In the genomic region with DNA sequence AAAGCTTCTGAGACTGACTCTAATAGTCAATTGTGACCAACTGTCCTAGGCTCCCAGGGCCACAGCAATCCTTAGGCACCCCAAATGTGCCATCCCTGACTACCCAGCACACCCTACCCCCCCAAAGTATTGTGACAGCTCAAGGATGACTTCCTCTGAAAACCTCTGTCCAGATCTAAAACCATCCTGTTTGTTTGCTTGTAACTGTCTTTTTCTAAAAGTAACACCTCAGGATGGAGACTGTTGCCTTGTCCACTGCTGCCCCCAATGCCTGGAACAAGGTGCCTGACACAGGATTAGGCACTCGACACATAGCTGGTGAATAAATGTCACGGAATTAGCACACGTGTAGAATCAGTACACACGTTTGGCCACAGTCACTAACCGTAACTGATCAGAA, we compare ENCODE assay signal across 8 cellular contexts. TPM values are rescaled to one million over a fixed set of nuclear protein-coding genes. Genes with fewer than 3 reads are reported as not detected.
A peak's percentile ranks its signal among the peaks of the same experiment; 100 is the strongest.
DNase-seq lines count a peak whose midpoint lies in the region; ATAC-seq, FAIRE-seq and TF ChIP-seq lines count a peak whose summit lies in the region.
"Not testable (repeated sequence)": the region's sequence is repeated elsewhere in the genome, so short reads cannot be mapped to it uniquely, and the experiment has no call there.

No MANE protein-coding gene starts in this region.

- not testable (repeated sequence) for TF ChIP-seq POLR2A in GM12878 (IDR thresholded peaks at IDR 0.05; ENCODE audit: low read depth, low read length); spleen (IDR thresholded peaks at IDR 0.05); vagina (IDR thresholded peaks at IDR 0.05)

- BruUV-seq in PC-9 (replicated peaks; lab: Mats Ljungman, UMichigan); GM12878 (replicated peaks; lab: Mats Ljungman, UMichigan): not testable (repeated sequence)

- intact Hi-C loops in PC-9 (cut with micrococcal nuclease; ENCODE audit: unreplicated experiment); activated CD8-positive, alpha-beta T cell treated with anti-CD3 and anti-CD28 coated beads for 36 hours (cut with micrococcal nuclease); spleen (cut with DNase I; ENCODE audit: low total_unique reads): not testable (repeated sequence)
- intact Hi-C loops in GM12878 (cut with micrococcal nuclease; ENCODE audit: unreplicated experiment), result loop anchor here (5.0 kb wide), 1 partner anchor 36 kb away; no protein-coding TSS in a partner anchor
- intact Hi-C loops in naive thymus-derived CD4-positive, alpha-beta T cell (cut with micrococcal nuclease), result loop anchor here in 1 of 2 donors (10.0 kb wide), 1 partner anchor 619 kb away; a partner anchor contains a TSS
- intact Hi-C loops in vagina (cut with DNase I), result loop anchor here (5.0 kb wide), 1 partner anchor 36 kb away; no protein-coding TSS in a partner anchor

- H3K4me1 ChIP-seq in PC-9 (replicated peaks; ENCODE audit: insufficient read depth) (peaks cover 98% of the 10 kb centered on the region), fibroblast of lung (ENCODE audit: control insufficient read depth, extremely low read depth, insufficient read depth, low read length) (peaks cover 12% of the 10 kb centered on the region), spleen (peaks cover 53 to 98% (median 86%) of the 10 kb centered on the region in 6 donors), vagina (peaks cover 72% of the 10 kb centered on the region)
- not testable (repeated sequence) for H3K4me1 ChIP-seq in GM12878 (ENCODE audit: control insufficient read depth, insufficient read depth, low read length)
- H3K4me1 ChIP-seq in naive thymus-derived CD4-positive, alpha-beta T cell (ENCODE audit: control insufficient read depth in 2 of 2, insufficient read depth in 2 of 2, low read length in 2 of 2), result peaks cover 30 to 32% of the 10 kb centered on the region in 2 donors

- not testable (repeated sequence) for FAIRE-seq in GM12878 (lab: Jason Lieb, UNC)

- H3F3A ChIP-seq in PC-9 (ENCODE audit: insufficient read depth, low read depth), result peaks cover 49% of the 10 kb centered on the region

- not testable (repeated sequence) for H4K20me1 ChIP-seq in PC-9 (ENCODE audit: insufficient read depth); GM12878 (ENCODE audit: control insufficient read depth, insufficient read depth); fibroblast of lung (ENCODE audit: control insufficient read depth, extremely low read depth, insufficient read depth, low read length)

- CTCF ChIA-PET in PC-9 (lab: Charles Lee); naive thymus-derived CD4-positive, alpha-beta T cell (lab: Charles Lee): not testable (repeated sequence)
- CTCF ChIA-PET in activated CD8-positive, alpha-beta T cell treated with anti-CD3 and anti-CD28 coated beads for 36 hours (lab: Charles Lee), result interaction anchor here (1.2 kb wide), 1 partner anchor 306 kb away, joined by 3 read pairs; no protein-coding TSS in a partner anchor
- CTCF ChIA-PET in GM12878 (lab: Yijun Ruan, JAX), result interaction anchor here (0.6 to 0.7 kb wide), 2 partner anchors 73 to 351 kb away, joined by 3 read pairs; no protein-coding TSS in a partner anchor

- POLR2A ChIA-PET in PC-9 (lab: Charles Lee; ENCODE audit: unreplicated experiment), result not testable (repeated sequence)
- POLR2A ChIA-PET in activated CD8-positive, alpha-beta T cell treated with anti-CD3 and anti-CD28 coated beads for 36 hours (lab: Charles Lee), result interaction anchor here (0.8 to 2.0 kb wide), 2 partner anchors 37 to 67 kb away, joined by 3 to 7 read pairs; no protein-coding TSS in a partner anchor
- POLR2A ChIA-PET in GM12878 (lab: Charles Lee), result interaction anchor here (1.1 to 1.2 kb wide), 3 partner anchors 8 to 284 kb away, joined by 3 read pairs; a partner anchor contains a TSS
- POLR2A ChIA-PET in naive thymus-derived CD4-positive, alpha-beta T cell (lab: Charles Lee), result interaction anchor here (2.6 kb wide), 1 partner anchor 24 kb away, joined by 9 read pairs; no protein-coding TSS in a partner anchor

- RAD21 ChIA-PET in GM12878 (lab: Charles Lee; ENCODE audit: unreplicated experiment), result interaction anchor here (0.7 to 2.1 kb wide), 9 partner anchors 37 to 355 kb away, joined by 3 to 12 read pairs (median 3); no protein-coding TSS in a partner anchor

- peaks cover 99% of the 10 kb centered on the region for H3K79me2 ChIP-seq in PC-9 (ENCODE audit: low read depth)
- peaks cover 94% of the 10 kb centered on the region for H3K79me2 ChIP-seq in GM12878 (ENCODE audit: control insufficient read depth, insufficient read depth, low read length)
- H3K79me2 ChIP-seq in fibroblast of lung (ENCODE audit: control insufficient read depth, insufficient read depth, low read length), result peaks cover 83% of the 10 kb centered on the region

- H3K27ac ChIP-seq in PC-9, result peak overlapping the region; percentile 91
- peak overlapping the region; percentile 65 for H3K27ac ChIP-seq in GM12878 (ENCODE audit: control insufficient read depth, insufficient read depth)
- peak overlapping the region; percentile 20 for H3K27ac ChIP-seq in fibroblast of lung (ENCODE audit: insufficient read depth, low read length)
- peak overlapping the region; percentile 70 for H3K27ac ChIP-seq in naive thymus-derived CD4-positive, alpha-beta T cell (ENCODE audit: low read depth, low read length)
- H3K27ac ChIP-seq in spleen, result peak overlapping the region; percentile 51 to 100 (median 100)
- peak overlapping the region; percentile 68 for H3K27ac ChIP-seq in vagina

- peaks cover 37% of the 10 kb centered on the region for H3K36me3 Mint-ChIP-seq in activated CD8-positive, alpha-beta T cell treated with anti-CD3 and anti-CD28 coated beads for 36 hours (ENCODE audit: low read depth)
- peaks cover 0 to 33% (median 10%) of the 10 kb centered on the region in 5 donors for H3K36me3 Mint-ChIP-seq in naive thymus-derived CD4-positive, alpha-beta T cell

- not testable (repeated sequence) for ATAC-seq in activated CD8-positive, alpha-beta T cell treated with anti-CD3 and anti-CD28 coated beads for 36 hours; naive thymus-derived CD4-positive, alpha-beta T cell
- peak; percentile 16 for ATAC-seq in GM12878

- WGBS in GM12878 (ENCODE audit: insufficient coverage, insufficient replicate concordance, low lambda C conversion rate, missing lambda C conversion rate), result 2% methylated on average over 5 of the region's 5 CpGs
- 48 to 69% (median 51%) methylated on average over 5 of the region's 5 CpGs for WGBS in spleen, 5 donors

- H3K27me3 ChIP-seq in PC-9 (ENCODE audit: insufficient read depth, low read depth); GM12878 (replicated peaks in 1 of 2; ENCODE audit: control insufficient read depth in 2 of 2, insufficient read depth in 2 of 2, low read length in 1 of 2); fibroblast of lung (ENCODE audit: control insufficient read depth, insufficient read depth, low read length); naive thymus-derived CD4-positive, alpha-beta T cell (ENCODE audit: control insufficient read depth in 2 of 2, insufficient read depth in 2 of 2, low read length in 2 of 2); spleen (replicated peaks in 1 of 7); vagina: not testable (repeated sequence)

- peak overlapping the region; percentile 38 for H3K4me3 ChIP-seq in GM12864 (ENCODE audit: low read depth, low read length)
- not testable (repeated sequence) for H3K4me3 ChIP-seq in PC-9; fibroblast of lung (replicated peaks in 1 of 4; ENCODE audit: control extremely low read depth in 1 of 4, insufficient read depth in 1 of 4, low read depth in 3 of 4, low read length in 4 of 4); vagina
- peak overlapping the region; percentile 83 for H3K4me3 ChIP-seq in GM12878
- peak overlapping the region; percentile 33 for H3K4me3 ChIP-seq in naive thymus-derived CD4-positive, alpha-beta T cell (ENCODE audit: low read length)
- peak overlapping the region in 1 of 8 donors; percentile 45 for H3K4me3 ChIP-seq in spleen

- not testable (repeated sequence) for TF ChIP-seq CTCF in GM12864 (IDR thresholded peaks at IDR 0.05; ENCODE audit: low read depth, low read length, missing control alignments); PC-9 (conservative IDR thresholded peaks at IDR 0.05); activated CD8-positive, alpha-beta T cell treated with anti-CD3 and anti-CD28 coated beads for 36 hours (IDR thresholded peaks at IDR 0.05); GM12878 (IDR thresholded peaks at IDR 0.05 in 2 of 3, conservative IDR thresholded peaks at IDR 0.05 in 1 of 3; ENCODE audit: control insufficient read depth in 2 of 3, extremely low read depth in 1 of 3, insufficient read depth in 1 of 3, low read depth in 3 of 3, low read length in 3 of 3); fibroblast of lung (conservative IDR thresholded peaks at IDR 0.05 in 1 of 2, IDR thresholded peaks at IDR 0.05 in 1 of 2; ENCODE audit: low read depth in 1 of 2, low read length in 2 of 2); spleen (IDR thresholded peaks at IDR 0.05 in 8 of 11, conservative IDR thresholded peaks at IDR 0.05 in 3 of 11); vagina (IDR thresholded peaks at IDR 0.05)

- H3K9me2 ChIP-seq in PC-9 (ENCODE audit: insufficient read depth), result not testable (repeated sequence)

- peak overlapping the region; percentile 90 for H3K4me3 Mint-ChIP-seq in activated CD8-positive, alpha-beta T cell treated with anti-CD3 and anti-CD28 coated beads for 36 hours
- peak overlapping the region; percentile 63 to 98 (median 84) for H3K4me3 Mint-ChIP-seq in naive thymus-derived CD4-positive, alpha-beta T cell

- DNase-seq in GM12864 (ENCODE audit: low read depth); PC-9; activated CD8-positive, alpha-beta T cell treated with anti-CD3 and anti-CD28 coated beads for 36 hours; GM12878 (ENCODE audit: low read depth, low spot score); fibroblast of lung (ENCODE audit: low read depth in 2 of 2); spleen; vagina (ENCODE audit: extremely low spot score in 2 of 2): not testable (repeated sequence)
- peak in 1 of 9 donors; percentile 15 for DNase-seq in naive thymus-derived CD4-positive, alpha-beta T cell

- peaks cover 41% of the 10 kb centered on the region for H3K36me3 ChIP-seq in PC-9 (ENCODE audit: low read depth)
- H3K36me3 ChIP-seq in GM12878 (ENCODE audit: control insufficient read depth in 2 of 2, insufficient read depth in 2 of 2, low read length in 1 of 2), result peaks cover 10 to 14% of the 10 kb centered on the region in 2 experiments
- peaks cover 11% of the 10 kb centered on the region for H3K36me3 ChIP-seq in fibroblast of lung (ENCODE audit: control insufficient read depth, insufficient read depth, low read length)
- H3K36me3 ChIP-seq in naive thymus-derived CD4-positive, alpha-beta T cell (ENCODE audit: control insufficient read depth in 2 of 3, insufficient read depth in 3 of 3, low read length in 3 of 3), result peaks cover 0 to 16% (median 7%) of the 10 kb centered on the region in 3 experiments
- H3K36me3 ChIP-seq in spleen, result peaks cover 0 to 21% (median 17%) of the 10 kb centered on the region in 6 donors
- H3K36me3 ChIP-seq in vagina, result peaks cover 0 to 15% of the 10 kb centered on the region in 2 donors

- H3K27ac Mint-ChIP-seq in activated CD8-positive, alpha-beta T cell treated with anti-CD3 and anti-CD28 coated beads for 36 hours, result peak overlapping the region; percentile 94
- H3K27ac Mint-ChIP-seq in naive thymus-derived CD4-positive, alpha-beta T cell, result peak overlapping the region; percentile 74 to 96 (median 90)

- not testable (repeated sequence) for TF ChIP-seq EP300 in GM12878 (IDR thresholded peaks at IDR 0.05; ENCODE audit: borderline replicate concordance in 1 of 2, control insufficient read depth in 1 of 2, low read depth in 2 of 2, low read length in 2 of 2)

- not testable (repeated sequence) for TF ChIP-seq RAD21 in GM12878 (IDR thresholded peaks at IDR 0.05; ENCODE audit: insufficient read depth, low read depth, low read length)

- peak overlapping the region; percentile 75 for H3K9ac ChIP-seq in GM12878 (ENCODE audit: control insufficient read depth, insufficient read depth, low read length)
- H3K9ac ChIP-seq in fibroblast of lung (ENCODE audit: insufficient read depth, low read length), result not testable (repeated sequence)

- peak overlapping the region; percentile 63 for H3K4me2 ChIP-seq in PC-9
- H3K4me2 ChIP-seq in GM12878 (ENCODE audit: control insufficient read depth, insufficient read depth), result peak overlapping the region; percentile 56
- not testable (repeated sequence) for H3K4me2 ChIP-seq in fibroblast of lung (ENCODE audit: extremely low read depth, insufficient read depth, low read length)

- in situ Hi-C loops in GM12878 (cut with MboI), result loop anchor here (10.0 kb wide), 1 partner anchor 259 kb away; no protein-coding TSS in a partner anchor

- not testable (repeated sequence) for H3K9me3 ChIP-seq in PC-9 (ENCODE audit: insufficient read depth, low read depth); GM12878 (replicated peaks; ENCODE audit: control insufficient read depth, insufficient read depth, low read length); fibroblast of lung (ENCODE audit: control insufficient read depth, insufficient read depth, low read depth, low read length); naive thymus-derived CD4-positive, alpha-beta T cell (ENCODE audit: control insufficient read depth in 2 of 3, low read length in 3 of 3); spleen; vagina

- H2AFZ ChIP-seq in PC-9; GM12878 (ENCODE audit: control insufficient read depth, low read depth, low read length); fibroblast of lung (ENCODE audit: low read length): not testable (repeated sequence)

- H3K4me1 Mint-ChIP-seq in activated CD8-positive, alpha-beta T cell treated with anti-CD3 and anti-CD28 coated beads for 36 hours (ENCODE audit: low read depth), result peaks cover 57% of the 10 kb centered on the region
- H3K4me1 Mint-ChIP-seq in naive thymus-derived CD4-positive, alpha-beta T cell, result peaks cover 33 to 86% (median 81%) of the 10 kb centered on the region in 7 donors

- not testable (repeated sequence) for H3K27me3 Mint-ChIP-seq in activated CD8-positive, alpha-beta T cell treated with anti-CD3 and anti-CD28 coated beads for 36 hours; naive thymus-derived CD4-positive, alpha-beta T cell

- SMC1A ChIA-PET in GM12878 (lab: Charles Lee; ENCODE audit: uncharacterized antibody, unreplicated experiment), result interaction anchor here (0.7 to 3.4 kb wide), 9 partner anchors 37 to 354 kb away, joined by 3 to 14 read pairs (median 3); no protein-coding TSS in a partner anchor

- not testable (repeated sequence) for H3K9me3 Mint-ChIP-seq in activated CD8-positive, alpha-beta T cell treated with anti-CD3 and anti-CD28 coated beads for 36 hours; naive thymus-derived CD4-positive, alpha-beta T cell

RNA-seq across cellular contexts. Expression of a gene that starts 7.7 kb away (rescaled TPM):
- total RNA-seq in PC-9 (2021) (63.8 and 67.3 TPM in 2 replicates), GM12878 (2014; rRNA removed) (40.8 and 45.6 TPM in 2 replicates), GM12878 (2014; rRNA removed; fragmentation: Illumina TruSeq; extraction: Trizol) (40.2 and 40.5 TPM in 2 replicates), GM12878 (2021) (76.6 and 81.3 TPM in 2 replicates), fibroblast of lung (13.4 and 22.0 TPM in 2 replicates), spleen (10 to 100 TPM; 58.7 to 90.1 (median 87.5) TPM), vagina (30.4 TPM)
- total RNA-seq in activated CD8-positive, alpha-beta T cell treated with anti-CD3 and anti-CD28 coated beads for 36 hours, result 10 to 100 TPM; 51.3 to 51.8 TPM
- total RNA-seq in GM12878 (2013; cell fraction: nucleolus; rRNA removed), result 213 and 215 TPM in 2 replicates
- polyA plus RNA-seq in GM12878 (2011; ENCODE audit: low read depth), result 20.6 TPM
- polyA plus RNA-seq in GM12878 (2011; rRNA removed) (48.1 and 54.3 TPM in 2 replicates), GM12878 (2014; fragmentation: Illumina TruSeq; extraction: Trizol) (54.8 and 62.7 TPM in 2 replicates), GM12878 (2014; fragmentation: Nextera tagmentation; extraction: Ambion mirVana) (10 to 100 TPM in 1 of 2 experiments, 1 to 10 TPM in 1; 8.5 to 12.4 TPM), GM12878 (2014; rRNA removed) (40.4 and 43.2 TPM in 2 replicates), GM12878 (2016; fragmentation: Nextera tagmentation; extraction: Ambion mirVana) (10 to 100 TPM; 14.0 to 16.9 TPM), fibroblast of lung (12.1 and 14.5 TPM in 2 replicates), spleen (10 to 100 TPM; 15.1 to 20.4 (median 15.3) TPM)
- polyA plus RNA-seq in GM12878 (2011; cell fraction: cytosol; rRNA removed), result 37.7 and 55.2 TPM in 2 replicates
- polyA plus RNA-seq in GM12878 (2011; cell fraction: nucleus; rRNA removed), result 47.8 and 55.7 TPM in 2 replicates
- polyA plus RNA-seq in GM12878 (2012), result 25.9 and 54.1 TPM in 2 replicates
- polyA minus RNA-seq in GM12878 (2011; rRNA and poly(A)+ RNA removed), result 87.0 and 96.8 TPM in 2 replicates
- polyA minus RNA-seq in GM12878 (2011; cell fraction: cytosol; rRNA and poly(A)+ RNA removed), result 42.6 and 44.9 TPM in 2 replicates
- 40.7 and 55.8 TPM in 2 replicates for polyA minus RNA-seq in GM12878 (2011; cell fraction: nucleus; rRNA and poly(A)+ RNA removed)
- polyA plus RNA-seq in fibroblast of lung (2012), result 11.2 and 15.3 TPM in 2 replicates
- 17.7 and 23.5 TPM in 2 replicates for polyA minus RNA-seq in fibroblast of lung (ENCODE audit: low replicate concordance)
- total RNA-seq in naive thymus-derived CD4-positive, alpha-beta T cell, result 100 to 1,000 TPM in 3 of 5 experiments, 10 to 100 TPM in 2; 72.6 to 104 (median 100) TPM
- polyA plus RNA-seq in naive thymus-derived CD4-positive, alpha-beta T cell, result 10 to 100 TPM; 17.3 to 55.2 TPM

Comparison
In these comparisons a context has a peak if more than half of its experiments do, and no peak if none do; other contexts are left out.
1. H3K27ac ChIP-seq: peak in every context shown above with its lines; median percentile 100 in spleen; 91 in PC-9; 70 in naive thymus-derived CD4-positive, alpha-beta T cell; 68 in vagina; 65 in GM12878; 20 in fibroblast of lung.